19 cellular contexts compared by ENCODE assay signal in the genomic region with DNA sequence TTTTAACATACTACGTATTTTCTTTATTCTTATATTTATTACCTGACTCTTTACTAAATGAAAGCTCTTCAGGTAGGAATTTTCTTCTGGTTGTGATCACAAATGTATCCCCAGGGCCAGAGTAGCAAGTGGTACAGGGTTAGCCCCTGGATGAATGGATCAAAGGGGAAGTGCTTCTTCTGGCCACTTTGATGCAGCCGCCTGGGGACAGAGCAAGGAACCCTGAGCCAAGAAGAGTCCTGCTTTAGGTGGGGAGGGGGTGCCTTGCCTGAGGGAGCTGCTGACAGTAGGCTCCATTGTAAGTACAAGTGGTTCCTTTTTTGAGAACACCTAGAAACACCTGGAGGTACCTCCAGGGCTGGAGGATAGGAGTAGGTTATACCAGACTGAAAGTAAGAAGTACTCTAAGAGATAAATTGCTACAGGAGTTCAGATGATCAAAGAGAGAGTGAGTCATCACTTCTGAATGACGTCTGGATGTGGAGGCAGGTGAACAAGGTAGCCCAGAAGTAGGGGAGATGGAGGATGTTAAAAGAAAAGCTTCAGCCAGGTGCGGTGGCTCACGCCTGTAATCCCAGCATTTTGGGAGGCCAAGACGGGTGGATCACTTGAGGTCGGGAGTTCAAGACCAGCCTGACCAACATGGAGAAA.
DNase-seq lines count a peak whose midpoint lies in the region; FAIRE-seq and TF ChIP-seq lines count a peak whose summit lies in the region.
"Had no signal": no experiment of that assay in that cellular context is flagged by ENCODE, and none has a peak within 500 bp of the region (broad histone marks: within the 10 kb centered on the region; RNA-seq: fewer than 3 reads in every experiment).

No MANE protein-coding gene starts in this region.

- no peak overlapping the region for H2AFZ ChIP-seq in keratinocyte (ENCODE audit: control insufficient read depth, low read length)

- no peaks in the 10 kb centered on the region; the same call in 1 of the 2 replicates for H3K27me3 Mint-ChIP-seq in HFFc6 (ENCODE audit: insufficient read depth)
- H3K27me3 Mint-ChIP-seq in activated T-helper 2 cell treated with anti-CD3 and anti-CD28 coated beads, Interferon-gamma antibody, Interleukin-2, Interleukin-4, amounts not matched to agents 10 μg/mL and 5 μg/mL and 100 μg/mL, durations not matched to agents 14 hours and 24 hours and 36 hours (ENCODE audit: low read depth) = peaks cover 3% of the 10 kb centered on the region

- POLR2A ChIA-PET in HEK293T (lab: Yijun Ruan, JAX) = interaction anchor here (1.9 kb wide), 1 partner anchor 9 kb away, joined by 3 read pairs; no protein-coding TSS in a partner anchor

- H3K9me3 Mint-ChIP-seq in HFFc6 = peaks cover 3% of the 10 kb centered on the region; the same call in 1 of the 2 replicates
- no peaks in the 10 kb centered on the region for H3K9me3 Mint-ChIP-seq in activated T-helper 2 cell treated with anti-CD3 and anti-CD28 coated beads, Interferon-gamma antibody, Interleukin-2, Interleukin-4, amounts not matched to agents 10 μg/mL and 5 μg/mL and 100 μg/mL, durations not matched to agents 14 hours and 24 hours and 36 hours
- H3K9me3 Mint-ChIP-seq: CD8-positive, alpha-beta T cell had no signal

- peaks cover 35% of the 10 kb centered on the region for H3K4me1 ChIP-seq in keratinocyte (ENCODE audit: control insufficient read depth, extremely low read depth, insufficient read depth, low read length)
- H3K4me1 ChIP-seq: BE2C had no signal

- peak overlapping the region; percentile 55; the same call in 1 of the 2 replicates for H3K27ac Mint-ChIP-seq in HFFc6
- H3K27ac Mint-ChIP-seq in activated T-helper 2 cell treated with anti-CD3 and anti-CD28 coated beads, Interferon-gamma antibody, Interleukin-2, Interleukin-4, amounts not matched to agents 10 μg/mL and 5 μg/mL and 100 μg/mL, durations not matched to agents 14 hours and 24 hours and 36 hours = no peak overlapping the region
- H3K27ac Mint-ChIP-seq: CD8-positive, alpha-beta T cell had no signal

- H3K27me3 ChIP-seq in keratinocyte (ENCODE audit: control insufficient read depth, extremely low read depth, insufficient read depth, low read length) = no peaks in the 10 kb centered on the region
- H3K27me3 ChIP-seq: BE2C had no signal

- H3K4me3 ChIP-seq in keratinocyte (ENCODE audit: control insufficient read depth in 2 of 3, extremely low read depth in 1 of 3, insufficient read depth in 2 of 3, low read depth in 1 of 3, low read length in 3 of 3) = no peak overlapping the region
- H3K4me3 ChIP-seq: SK-N-MC had no signal

- peaks cover 72% of the 10 kb centered on the region for H3K4me1 Mint-ChIP-seq in HFFc6 (ENCODE audit: low read depth)
- no peaks in the 10 kb centered on the region for H3K4me1 Mint-ChIP-seq in activated T-helper 2 cell treated with anti-CD3 and anti-CD28 coated beads, Interferon-gamma antibody, Interleukin-2, Interleukin-4, amounts not matched to agents 10 μg/mL and 5 μg/mL and 100 μg/mL, durations not matched to agents 14 hours and 24 hours and 36 hours (ENCODE audit: low read depth)

- H3K27ac ChIP-seq in keratinocyte (ENCODE audit: control insufficient read depth, insufficient read depth, low read length) = no peak overlapping the region
- H3K27ac ChIP-seq: KMS-11, SK-N-MC had no signal

- no peak overlapping the region for H3K9ac ChIP-seq in keratinocyte (ENCODE audit: control insufficient read depth, extremely low read depth, insufficient read depth, low read length)
- H3K9ac ChIP-seq: KMS-11 had no signal

- no peaks in the 10 kb centered on the region for H3K36me3 ChIP-seq in keratinocyte (ENCODE audit: control insufficient read depth in 2 of 2, extremely low read depth in 1 of 2, insufficient read depth in 2 of 2, low read length in 2 of 2)
- H3K36me3 ChIP-seq: BE2C had no signal

- H3K9me1 ChIP-seq in keratinocyte (ENCODE audit: control insufficient read depth, extremely low read depth, insufficient read depth, low read length) = no peaks in the 10 kb centered on the region

- peak overlapping the region; percentile 33 for H3K4me2 ChIP-seq in keratinocyte (ENCODE audit: control insufficient read depth, extremely low read depth, insufficient read depth, low read depth, low read length)
- H3K4me2 ChIP-seq: KMS-11 had no signal

- H4K20me1 ChIP-seq in keratinocyte (ENCODE audit: control insufficient read depth, extremely low read depth, insufficient read depth, low read length) = no peaks in the 10 kb centered on the region

- DNase-seq in D721Med (ENCODE audit: insufficient read length, low spot score) (no peak), HFFc6 (no peak), SW480 (ENCODE audit: low spot score) (peak; percentile 47), keratinocyte (ENCODE audit: low read depth, low spot score) (peak; percentile 21), HTR-8/SVneo (ENCODE audit: insufficient read length, low spot score) (no peak), HuH-7.5 (ENCODE audit: low spot score) (no peak), HEK293T (ENCODE audit: extremely low spot score) (no peak)
- DNase-seq in activated T-helper 2 cell treated with anti-CD3 and anti-CD28 coated beads, Interferon-gamma antibody, Interleukin-2, Interleukin-4, amounts not matched to agents 10 μg/mL and 5 μg/mL and 100 μg/mL, durations not matched to agents 14 hours and 24 hours and 36 hours (ENCODE audit: low spot score) = no peak
- DNase-seq: BE2C; CD8-positive, alpha-beta T cell; DMS 273 treated with DMSO at 0.1 percent for 48 hours; EL; H7; NCI-H1930; NCI-H524 treated with DMSO at 0.1 percent for 48 hours; NK-92 treated with Interleukin-12 subunit alpha and Interleukin-12 subunit beta, amount 100 ng/mL, for 24 hours; OCI-M1 had no signal

- H3K79me2 ChIP-seq in keratinocyte (ENCODE audit: control insufficient read depth, insufficient read depth, low read length) = no peaks in the 10 kb centered on the region

- H3K36me3 Mint-ChIP-seq in HFFc6 (ENCODE audit: low read depth) = peaks cover 8% of the 10 kb centered on the region; the same call in 1 of the 2 replicates
- H3K36me3 Mint-ChIP-seq in activated T-helper 2 cell treated with anti-CD3 and anti-CD28 coated beads, Interferon-gamma antibody, Interleukin-2, Interleukin-4, amounts not matched to agents 10 μg/mL and 5 μg/mL and 100 μg/mL, durations not matched to agents 14 hours and 24 hours and 36 hours (ENCODE audit: low read depth) = no peaks in the 10 kb centered on the region
- H3K36me3 Mint-ChIP-seq: CD8-positive, alpha-beta T cell had no signal

- dilution Hi-C loops in keratinocyte (cut with MboI; ENCODE audit: extremely low pct_ligation_motif_present, low sequenced_read_pairs) = no loop called here

- H3K4me3 Mint-ChIP-seq in HFFc6 = no peak overlapping the region; the same call in 1 of the 2 replicates
- no peak overlapping the region for H3K4me3 Mint-ChIP-seq in activated T-helper 2 cell treated with anti-CD3 and anti-CD28 coated beads, Interferon-gamma antibody, Interleukin-2, Interleukin-4, amounts not matched to agents 10 μg/mL and 5 μg/mL and 100 μg/mL, durations not matched to agents 14 hours and 24 hours and 36 hours (ENCODE audit: low read depth)
- H3K4me3 Mint-ChIP-seq: CD8-positive, alpha-beta T cell had no signal

- intact Hi-C loops in activated T-helper 2 cell treated with anti-CD3 and anti-CD28 coated beads, Interferon-gamma antibody, Interleukin-2, Interleukin-4, amounts not matched to agents 10 μg/mL and 5 μg/mL and 100 μg/mL, durations not matched to agents 14 hours and 24 hours and 36 hours (cut with micrococcal nuclease) = no loop called here

- peak; percentile 69 for FAIRE-seq in D721Med (lab: Jason Lieb, UNC)
- peak; percentile 53 for FAIRE-seq in keratinocyte (lab: Jason Lieb, UNC)
- FAIRE-seq in HTR-8/SVneo (lab: Jason Lieb, UNC) = no peak

- CTCF ChIA-PET in HEK293T (lab: Yijun Ruan, JAX) = interaction anchor here (0.6 kb wide), 1 partner anchor 395 kb away, joined by 4 read pairs; no protein-coding TSS in a partner anchor

- H3K9me3 ChIP-seq in keratinocyte (ENCODE audit: control insufficient read depth, low read depth, low read length) = no peaks in the 10 kb centered on the region
- H3K9me3 ChIP-seq: BE2C had no signal

- TF ChIP-seq CTCF in D721Med (IDR thresholded peaks at IDR 0.05; ENCODE audit: insufficient read depth, missing control alignments) = no peak
- TF ChIP-seq CTCF in HFFc6 (IDR thresholded peaks at IDR 0.05) = no peak
- TF ChIP-seq CTCF in keratinocyte (optimal IDR thresholded peaks at IDR 0.05 in 1 of 3, IDR thresholded peaks at IDR 0.05 in 1 of 3, conservative IDR thresholded peaks at IDR 0.05 in 1 of 3; ENCODE audit: extremely low read depth in 1 of 3, insufficient read depth in 2 of 3, low read length in 3 of 3) = no peak

TF ChIP-seq in HEK293T, 16 proteins besides CTCF, POLR2A, EP300 and RAD21:
- TF ChIP-seq, protein P1, sequence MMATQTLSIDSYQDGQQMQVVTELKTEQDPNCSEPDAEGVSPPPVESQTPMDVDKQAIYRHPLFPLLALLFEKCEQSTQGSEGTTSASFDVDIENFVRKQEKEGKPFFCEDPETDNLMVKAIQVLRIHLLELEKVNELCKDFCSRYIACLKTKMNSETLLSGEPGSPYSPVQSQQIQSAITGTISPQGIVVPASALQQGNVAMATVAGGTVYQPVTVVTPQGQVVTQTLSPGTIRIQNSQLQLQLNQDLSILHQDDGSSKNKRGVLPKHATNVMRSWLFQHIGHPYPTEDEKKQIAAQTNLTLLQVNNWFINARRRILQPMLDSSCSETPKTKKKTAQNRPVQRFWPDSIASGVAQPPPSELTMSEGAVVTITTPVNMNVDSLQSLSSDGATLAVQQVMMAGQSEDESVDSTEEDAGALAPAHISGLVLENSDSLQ (IDR thresholded peaks at IDR 0.05) = no peak
- TF ChIP-seq SP1 (IDR thresholded peaks at IDR 0.05) (no peak), SUZ12 (IDR thresholded peaks at IDR 0.05) (no peak), BHLHE40 (IDR thresholded peaks at IDR 0.05; ENCODE audit: borderline replicate concordance) (no peak), ELF4 (IDR thresholded peaks at IDR 0.05) (no peak), LEF1 (IDR thresholded peaks at IDR 0.05; ENCODE audit: borderline replicate concordance) (no peak), HDGF (IDR thresholded peaks at IDR 0.05; ENCODE audit: borderline replicate concordance) (no peak), FOXM1 (IDR thresholded peaks at IDR 0.05; ENCODE audit: borderline replicate concordance) (no peak), TARDBP (IDR thresholded peaks at IDR 0.05) (no peak), FOXK2 (IDR thresholded peaks at IDR 0.05) (no peak), CTBP1 (IDR thresholded peaks at IDR 0.05; ENCODE audit: borderline replicate concordance) (no peak), ARNT (IDR thresholded peaks at IDR 0.05) (no peak), FOXA1 (IDR thresholded peaks at IDR 0.05) (no peak), ZNF384 (IDR thresholded peaks at IDR 0.05) (no peak), NFRKB (IDR thresholded peaks at IDR 0.05) (no peak), L3MBTL2 (conservative IDR thresholded peaks at IDR 0.05) (no peak)

Comparison
In these comparisons a context has a peak if more than half of its experiments do, and no peak if none do; other contexts are left out.
1. DNase-seq: peak in SW480 (single experiment) and keratinocyte (single experiment); none in D721Med (single experiment), HFFc6 (single experiment), HTR-8/SVneo (single experiment), HuH-7.5 (single experiment), HEK293T (single experiment) and activated T-helper 2 cell treated with anti-CD3 and anti-CD28 coated beads, Interferon-gamma antibody, Interleukin-2, Interleukin-4, amounts not matched to agents 10 μg/mL and 5 μg/mL and 100 μg/mL, durations not matched to agents 14 hours and 24 hours and 36 hours (single experiment).